Comparison of ENCODE assay signal across 19 cellular contexts in the genomic region with DNA sequence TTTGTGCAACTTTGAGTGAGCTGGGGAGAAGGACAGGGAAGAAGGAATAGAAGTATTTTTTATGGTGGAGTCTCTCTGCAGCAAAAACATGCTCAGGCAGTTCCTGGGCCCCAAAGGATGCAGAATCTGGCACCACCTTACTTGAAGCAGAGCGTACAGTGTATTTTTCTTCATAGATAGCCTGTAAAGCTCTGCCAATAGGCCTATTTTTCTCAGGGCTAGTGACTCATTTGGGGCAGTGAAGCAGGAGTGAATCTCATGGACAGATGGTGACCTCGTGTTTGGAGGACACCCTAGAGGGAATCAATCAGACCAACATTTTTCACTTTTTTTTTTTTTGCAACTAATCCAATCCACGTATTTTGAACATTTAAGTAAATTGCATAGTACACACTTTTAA.
DNase-seq lines count a peak whose midpoint lies in the region; ATAC-seq and TF ChIP-seq lines count a peak whose summit lies in the region.
"Had no signal": no experiment of that assay in that cellular context is flagged by ENCODE, and none has a peak within 500 bp of the region (broad histone marks: within the 10 kb centered on the region; RNA-seq: fewer than 3 reads in every experiment).

No MANE protein-coding gene starts in this region.

- no peak for DNase-seq in Right ventricle myocardium superior
- DNase-seq in cardiac septum (ENCODE audit: low spot score) = no peak
- peak; percentile 51 to 84 (median 79) for DNase-seq in adrenal gland
- peak; percentile 6 for DNase-seq in iris pigment epithelial cell (ENCODE audit: low read depth)
- no peak for DNase-seq in PC-9
- no peak for DNase-seq in mesenteric fat pad (ENCODE audit: low spot score)
- DNase-seq: activated CD8-positive, alpha-beta T cell treated with anti-CD3 and anti-CD28 coated beads for 36 hours; activated T-cell treated with anti-CD3 and anti-CD28 coated beads, Interleukin-2, amount 50 U/mL, for 48 hours; naive thymus-derived CD4-positive, alpha-beta T cell; NCI-H2227 treated with DMSO at 0.1 percent for 48 hours; SHP77; T-helper 2 cell had no signal

- no peaks in the 10 kb centered on the region for H3K9me3 ChIP-seq in adrenal gland (replicated peaks in 1 of 3)
- H3K9me3 ChIP-seq in PC-9 (ENCODE audit: insufficient read depth, low read depth) = no peaks in the 10 kb centered on the region
- H3K9me3 ChIP-seq: thoracic aorta had no signal

- TF ChIP-seq CTCF in adrenal gland (IDR thresholded peaks at IDR 0.05) (no peak), PC-9 (conservative IDR thresholded peaks at IDR 0.05) (no peak)

- no peak for TF ChIP-seq POLR2A in adrenal gland (IDR thresholded peaks at IDR 0.05)

- H3K27me3 ChIP-seq in adrenal gland = no peaks in the 10 kb centered on the region
- H3K27me3 ChIP-seq in PC-9 (ENCODE audit: insufficient read depth, low read depth) = 0 out of 2 replicates have a peak, but pooled peaks cover 6% of the 10 kb centered on the region

- POLR2A ChIA-PET in PC-9 (lab: Charles Lee; ENCODE audit: unreplicated experiment) = no interaction called here

- H3K79me2 ChIP-seq in PC-9 (ENCODE audit: low read depth) = no peaks in the 10 kb centered on the region

- no peaks in the 10 kb centered on the region for H3K36me3 ChIP-seq in adrenal gland (replicated peaks in 1 of 2)
- H3K36me3 ChIP-seq in PC-9 (ENCODE audit: low read depth) = no peaks in the 10 kb centered on the region
- H3K36me3 ChIP-seq: thoracic aorta had no signal

- H4K20me1 ChIP-seq in PC-9 (ENCODE audit: insufficient read depth) = no peaks in the 10 kb centered on the region

- intact Hi-C loops in Right ventricle myocardium superior (cut with DNase I) (no loop called here), cardiac septum (cut with DNase I) (no loop called here), adrenal gland (cut with DNase I) (no loop called here), PC-9 (cut with micrococcal nuclease; ENCODE audit: unreplicated experiment) (no loop called here)

- CTCF ChIA-PET in PC-9 (lab: Charles Lee) = no interaction called here

- no peak overlapping the region for H3K4me2 ChIP-seq in PC-9

- H3K4me3 ChIP-seq in adrenal gland = no peak overlapping the region
- no peak overlapping the region for H3K4me3 ChIP-seq in PC-9
- H3K4me3 ChIP-seq: lung, thoracic aorta had no signal

- whole genome bisulfite sequencing in adrenal gland, 4 donors = 31 to 40% (median 36%) methylated on average over 3 of the region's 3 CpGs

- H2AFZ ChIP-seq in PC-9 = no peak overlapping the region

- H3K27ac ChIP-seq in adrenal gland (peak overlapping the region in 2 of 5 donors; percentile 29 to 30), PC-9 (no peak overlapping the region)
- H3K27ac ChIP-seq: C4-2B, thoracic aorta had no signal

- peak; percentile 82 for ATAC-seq in Right ventricle myocardium superior (ENCODE audit: poor library complexity)
- ATAC-seq in GM18502 (IDR thresholded peaks at IDR 0.05; ENCODE audit: poor library complexity, unreplicated experiment) = no peak
- ATAC-seq in GM19467 (IDR thresholded peaks at IDR 0.05; ENCODE audit: unreplicated experiment) = no peak
- ATAC-seq: activated CD8-positive, alpha-beta T cell treated with anti-CD3 and anti-CD28 coated beads for 36 hours; activated naive CD4-positive, alpha-beta T cell treated with anti-CD3 and anti-CD28 coated beads, Interleukin-2, amount 50 U/mL, for 72 hours; naive thymus-derived CD4-positive, alpha-beta T cell; WTC11 had no signal

- H3K9me2 ChIP-seq in PC-9 (ENCODE audit: insufficient read depth) = no peaks in the 10 kb centered on the region

- H3F3A ChIP-seq in PC-9 (ENCODE audit: insufficient read depth, low read depth) = no peaks in the 10 kb centered on the region

- no TSS peak for BruUV-seq in PC-9 (replicated peaks; lab: Mats Ljungman, UMichigan)

- H3K4me1 ChIP-seq in adrenal gland (replicated peaks in 1 of 2) = peaks cover 5 to 18% of the 10 kb centered on the region in 2 donors
- no peaks in the 10 kb centered on the region for H3K4me1 ChIP-seq in PC-9 (replicated peaks; ENCODE audit: insufficient read depth)

Comparison
In these comparisons a context has a peak if more than half of its experiments do, and no peak if none do; other contexts are left out.
1. DNase-seq: peak in adrenal gland (7 of 7) and iris pigment epithelial cell (single experiment); none in Right ventricle myocardium superior (single experiment), cardiac septum (single experiment), PC-9 (0 of 2) and mesenteric fat pad (single experiment).